17 cellular contexts compared by ENCODE assay signal in the genomic region with DNA sequence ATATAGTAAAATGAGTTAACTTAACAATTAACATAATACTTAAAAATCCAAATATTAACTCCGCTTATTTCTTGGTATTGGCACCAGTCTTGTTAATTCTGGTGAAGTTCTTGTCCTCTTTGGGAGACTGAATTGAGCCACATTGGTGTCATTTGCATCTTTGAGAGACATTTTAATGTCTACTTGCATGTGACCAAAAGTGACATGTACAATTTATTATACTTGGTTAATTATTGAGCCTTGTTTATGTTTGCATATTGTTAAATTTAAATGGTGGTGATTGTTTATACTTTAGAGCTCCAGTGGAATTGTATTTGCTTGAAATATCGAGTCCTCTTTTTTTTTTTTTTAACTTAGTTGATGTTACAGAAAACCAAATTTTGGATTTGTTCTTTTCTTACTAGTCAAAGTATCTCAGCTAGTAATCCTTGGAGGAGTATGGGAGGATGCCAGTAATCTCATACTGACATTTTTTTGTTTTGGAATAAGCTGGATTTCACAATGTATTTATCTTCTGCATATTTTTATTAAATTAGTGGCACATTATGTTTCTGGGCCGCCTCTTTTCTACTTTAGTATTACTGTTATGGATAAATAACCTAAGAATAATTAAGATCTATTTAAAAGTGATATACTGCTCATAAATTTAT. TPM values are rescaled to one million over a fixed set of nuclear protein-coding genes. Genes with fewer than 3 reads are reported as not detected.
DNase-seq lines count a peak whose midpoint lies in the region; ATAC-seq and TF ChIP-seq lines count a peak whose summit lies in the region.
"Had no signal": no experiment of that assay in that cellular context is flagged by ENCODE, and none has a peak within 500 bp of the region (broad histone marks: within the 10 kb centered on the region; RNA-seq: fewer than 3 reads in every experiment).

No MANE protein-coding gene starts in this region.

- no peak overlapping the region for H3K4me2 ChIP-seq in GM23338

- H3K4me1 Mint-ChIP-seq in HFFc6 (ENCODE audit: low read depth) (peaks cover 53% of the 10 kb centered on the region), immature natural killer cell (peaks cover 75 to 92% of the 10 kb centered on the region in 2 donors), GM23338 (peaks cover 28% of the 10 kb centered on the region; the same call in 2 of the 3 replicates)

- ATAC-seq in GM21717 (IDR thresholded peaks at IDR 0.05; ENCODE audit: unreplicated experiment) (no peak), HG03432 (IDR thresholded peaks at IDR 0.05; ENCODE audit: unreplicated experiment) (no peak), GM23338 (no peak)
- ATAC-seq: gastroesophageal sphincter had no signal

- DNase-seq in HFFc6 (no peak), amniotic epithelial cell (ENCODE audit: low read depth) (peak; percentile 40), immature natural killer cell (no peak), SIG-M5 treated with dmso at 0.1 percent for 504 hours (lab: John Stamatoyannopoulos, UW; ENCODE audit: unreplicated experiment) (no peak), GM23338 (ENCODE audit: low spot score) (no peak)
- DNase-seq: activated CD4-positive, alpha-beta T cell treated with anti-CD3 and anti-CD28 coated beads for 1 hour; NCI-H1105 treated with DMSO at 0.1 percent for 48 hours; NCI-H345; SW 1271 had no signal

- H3K27me3 Mint-ChIP-seq in HFFc6 (ENCODE audit: insufficient read depth) (peaks cover 2% of the 10 kb centered on the region; the same call in 1 of the 2 replicates), immature natural killer cell (ENCODE audit: low read depth in 3 of 3) (peaks cover 12 to 17% (median 17%) of the 10 kb centered on the region in 3 donors), GM23338 (ENCODE audit: insufficient read depth, low read depth, poor library complexity) (peaks cover 1% of the 10 kb centered on the region)

- H3K4me1 ChIP-seq in ACC112 (ENCODE audit: control insufficient read depth, insufficient read depth, low read length, unreplicated experiment) (peaks cover 25% of the 10 kb centered on the region), GM23338 (ENCODE audit: insufficient read depth) (no peaks in the 10 kb centered on the region; the same call in 1 of the 2 replicates)
- H3K4me1 ChIP-seq: parathyroid adenoma had no signal

- peak overlapping the region; percentile 94; the same call in 1 of the 2 replicates for H3K4me3 Mint-ChIP-seq in HFFc6
- H3K4me3 Mint-ChIP-seq in immature natural killer cell = peak overlapping the region; percentile 6 to 54 (median 30)
- no peak overlapping the region for H3K4me3 Mint-ChIP-seq in GM23338

- no peaks in the 10 kb centered on the region for H3K27me3 ChIP-seq in ACC112 (ENCODE audit: insufficient read depth, low read length)
- H3K27me3 ChIP-seq in GM23338 (ENCODE audit: insufficient read depth) = no peaks in the 10 kb centered on the region
- H3K27me3 ChIP-seq: ascending aorta, gastroesophageal sphincter had no signal

- H3K9me2 ChIP-seq in GM23338 (ENCODE audit: insufficient read depth) = no peaks in the 10 kb centered on the region

- peaks cover 75% of the 10 kb centered on the region for H3K79me2 ChIP-seq in ACC112 (ENCODE audit: control insufficient read depth, insufficient read depth, low read length, unreplicated experiment)
- H3K79me2 ChIP-seq in GM23338 (replicated peaks; ENCODE audit: insufficient read depth) = peaks cover 80% of the 10 kb centered on the region

- H3K9me3 Mint-ChIP-seq in HFFc6 (no peaks in the 10 kb centered on the region), immature natural killer cell (no peaks in the 10 kb centered on the region), GM23338 (no peaks in the 10 kb centered on the region)

- TF ChIP-seq CTCF in HFFc6 (IDR thresholded peaks at IDR 0.05) (no peak), GM23338 (conservative IDR thresholded peaks at IDR 0.05; ENCODE audit: low read depth in 2 of 2) (no peak)

- H3K27ac ChIP-seq in ACC112 (ENCODE audit: low read depth, low read length) (no peak overlapping the region), GM23338 (ENCODE audit: low read depth) (no peak overlapping the region)
- H3K27ac ChIP-seq: ascending aorta, parathyroid adenoma, thoracic aorta had no signal

- H2AFZ ChIP-seq in ACC112 (ENCODE audit: low read length, unreplicated experiment) (no peak overlapping the region), GM23338 (no peak overlapping the region)
- H2AFZ ChIP-seq: parathyroid adenoma had no signal

- H3K4me3 ChIP-seq in ACC112 (ENCODE audit: low read depth, low read length) (peak overlapping the region; percentile 95; the same call in 1 of the 2 replicates), GM23338 (no peak overlapping the region)
- H3K4me3 ChIP-seq: ascending aorta, gastroesophageal sphincter, thoracic aorta had no signal

- H3F3A ChIP-seq in GM23338 (replicated peaks; ENCODE audit: low read depth) = no peaks in the 10 kb centered on the region; the same call in 1 of the 2 replicates

- peaks cover 6% of the 10 kb centered on the region; the same call in 1 of the 2 replicates for H4K20me1 ChIP-seq in GM23338 (replicated peaks; ENCODE audit: insufficient read depth)

- peaks cover 16% of the 10 kb centered on the region for H3K36me3 ChIP-seq in ACC112 (ENCODE audit: insufficient read depth, low read length)
- no peaks in the 10 kb centered on the region; the same call in 1 of the 2 replicates for H3K36me3 ChIP-seq in GM23338 (ENCODE audit: insufficient read depth)

- H3K27ac Mint-ChIP-seq in HFFc6 = no peak overlapping the region; the same call in 1 of the 2 replicates
- peak overlapping the region in 5 of 6 donors; percentile 46 to 83 (median 64) for H3K27ac Mint-ChIP-seq in immature natural killer cell
- no peak overlapping the region for H3K27ac Mint-ChIP-seq in GM23338

- 0 out of 2 replicates have a peak, but pooled peaks cover 14% of the 10 kb centered on the region for H3K36me3 Mint-ChIP-seq in HFFc6 (ENCODE audit: low read depth)
- peaks cover 0 to 9% (median 0%) of the 10 kb centered on the region in 3 donors for H3K36me3 Mint-ChIP-seq in immature natural killer cell
- H3K36me3 Mint-ChIP-seq in GM23338 (ENCODE audit: low read depth) = no peaks in the 10 kb centered on the region; the same call in 1 of the 3 replicates

TF ChIP-seq in GM23338, 12 proteins besides CTCF, POLR2A, EP300 and RAD21 (continues in another document):
- no peak for TF ChIP-seq ETS1 (IDR thresholded peaks at IDR 0.05)
- no peak for TF ChIP-seq STAT1 (IDR thresholded peaks at IDR 0.05; ENCODE audit: unreplicated experiment)
- no peak for TF ChIP-seq NANOG (IDR thresholded peaks at IDR 0.05; ENCODE audit: borderline replicate concordance)
- TF ChIP-seq, protein P1, sequence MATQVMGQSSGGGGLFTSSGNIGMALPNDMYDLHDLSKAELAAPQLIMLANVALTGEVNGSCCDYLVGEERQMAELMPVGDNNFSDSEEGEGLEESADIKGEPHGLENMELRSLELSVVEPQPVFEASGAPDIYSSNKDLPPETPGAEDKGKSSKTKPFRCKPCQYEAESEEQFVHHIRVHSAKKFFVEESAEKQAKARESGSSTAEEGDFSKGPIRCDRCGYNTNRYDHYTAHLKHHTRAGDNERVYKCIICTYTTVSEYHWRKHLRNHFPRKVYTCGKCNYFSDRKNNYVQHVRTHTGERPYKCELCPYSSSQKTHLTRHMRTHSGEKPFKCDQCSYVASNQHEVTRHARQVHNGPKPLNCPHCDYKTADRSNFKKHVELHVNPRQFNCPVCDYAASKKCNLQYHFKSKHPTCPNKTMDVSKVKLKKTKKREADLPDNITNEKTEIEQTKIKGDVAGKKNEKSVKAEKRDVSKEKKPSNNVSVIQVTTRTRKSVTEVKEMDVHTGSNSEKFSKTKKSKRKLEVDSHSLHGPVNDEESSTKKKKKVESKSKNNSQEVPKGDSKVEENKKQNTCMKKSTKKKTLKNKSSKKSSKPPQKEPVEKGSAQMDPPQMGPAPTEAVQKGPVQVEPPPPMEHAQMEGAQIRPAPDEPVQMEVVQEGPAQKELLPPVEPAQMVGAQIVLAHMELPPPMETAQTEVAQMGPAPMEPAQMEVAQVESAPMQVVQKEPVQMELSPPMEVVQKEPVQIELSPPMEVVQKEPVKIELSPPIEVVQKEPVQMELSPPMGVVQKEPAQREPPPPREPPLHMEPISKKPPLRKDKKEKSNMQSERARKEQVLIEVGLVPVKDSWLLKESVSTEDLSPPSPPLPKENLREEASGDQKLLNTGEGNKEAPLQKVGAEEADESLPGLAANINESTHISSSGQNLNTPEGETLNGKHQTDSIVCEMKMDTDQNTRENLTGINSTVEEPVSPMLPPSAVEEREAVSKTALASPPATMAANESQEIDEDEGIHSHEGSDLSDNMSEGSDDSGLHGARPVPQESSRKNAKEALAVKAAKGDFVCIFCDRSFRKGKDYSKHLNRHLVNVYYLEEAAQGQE (IDR thresholded peaks at IDR 0.05; ENCODE audit: unreplicated experiment) = no peak
- TF ChIP-seq POLR2AphosphoS5 (IDR thresholded peaks at IDR 0.05; ENCODE audit: low read depth) = no peak
- no peak for TF ChIP-seq CREB1 (CRISPR knock-in tag; IDR thresholded peaks at IDR 0.05; ENCODE audit: low read depth)
- TF ChIP-seq EZH2phosphoT487 (IDR thresholded peaks at IDR 0.05; ENCODE audit: unreplicated experiment) = no peak
- TF ChIP-seq ZNF114 (CRISPR knock-in tag; IDR thresholded peaks at IDR 0.05) = no peak

RNA-seq across cellular contexts. Expression of gene SPCS3, which starts 3.9 kb away (rescaled TPM):
- 100 to 1,000 TPM; 163 to 250 (median 180) TPM for total RNA-seq in HFFc6 (2021; fragmentation: NEBNext Ultra II Directional; extraction: Animal tissue kit (Norgen Biotek cat#: 25700))
- polyA plus RNA-seq in immature natural killer cell = 100 to 1,000 TPM in 1 of 3 donors, 10 to 100 TPM in 2; 56.6 to 117 (median 98.4) TPM
- 79.9 and 90.3 TPM in 2 replicates for total RNA-seq in GM23338 (2014; rRNA removed; shearing (Covaris generic))
- 62.5 and 67.7 TPM in 2 replicates for polyA plus RNA-seq in GM23338 (2016; fragmentation: Nextera tagmentation; extraction: Ambion mirVana)

RNA-seq across cellular contexts. Expression of gene ASB5, which starts 54.6 kb away (rescaled TPM):
- total RNA-seq in HFFc6 (2021; fragmentation: NEBNext Ultra II Directional; extraction: Animal tissue kit (Norgen Biotek cat#: 25700)) = under 1 TPM in 3 of 6 experiments, not detected in 3; 0.14 to 0.21 (median 0.17) TPM
- polyA plus RNA-seq in immature natural killer cell = not detected
- not detected in 2 replicates for total RNA-seq in GM23338 (2014; rRNA removed; shearing (Covaris generic))
- not detected in 2 replicates for polyA plus RNA-seq in GM23338 (2016; fragmentation: Nextera tagmentation; extraction: Ambion mirVana)
- total RNA-seq: ascending aorta, dermis microvascular lymphatic vessel endothelial cell, thoracic aorta had no signal

Comparison
In these comparisons a context has a peak if more than half of its experiments do, and no peak if none do; other contexts are left out.
1. H3K27ac Mint-ChIP-seq: peak in immature natural killer cell (5 of 6); none in HFFc6 (single experiment) and GM23338 (single experiment).